ENCODE assay signal across 21 cellular contexts in genomic region chr13:63337921-63338320, GRCh38.
DNase-seq lines count a peak whose midpoint lies in the region; ATAC-seq and TF ChIP-seq lines count a peak whose summit lies in the region.
"Had no signal": no experiment of that assay in that cellular context is flagged by ENCODE, and none has a peak within 500 bp of the region (broad histone marks: within the 10 kb centered on the region; RNA-seq: fewer than 3 reads in every experiment).

No MANE protein-coding gene starts in this region.

- no peak overlapping the region for H3K27ac ChIP-seq in DND-41 (ENCODE audit: low read length)
- H3K27ac ChIP-seq: 22Rv1, A549, BLaER1 had no signal

- no peak overlapping the region for H3K4me3 ChIP-seq in DND-41 (ENCODE audit: low read depth in 1 of 2, low read length in 2 of 2)
- H3K4me3 ChIP-seq in Jurkat, Clone E6-1 (ENCODE audit: low read length), result no peak overlapping the region
- H3K4me3 ChIP-seq: A549, BLaER1 had no signal

- H3K9ac ChIP-seq in DND-41 (ENCODE audit: low read depth, low read length), result no peak overlapping the region
- H3K9ac ChIP-seq: BLaER1 had no signal

- H4K20me1 ChIP-seq in DND-41 (ENCODE audit: insufficient read depth, low read length), result no peaks in the 10 kb centered on the region
- H4K20me1 ChIP-seq: BLaER1 had no signal

- H3K36me3 ChIP-seq in DND-41 (ENCODE audit: insufficient read depth, low read length), result no peaks in the 10 kb centered on the region
- H3K36me3 ChIP-seq: BE2C, BLaER1 had no signal

- no peak overlapping the region for H3K4me3 Mint-ChIP-seq in naive thymus-derived CD8-positive, alpha-beta T cell
- H3K4me3 Mint-ChIP-seq: CD14-positive monocyte; CD4-positive, alpha-beta memory T cell; CD4-positive, CD25-positive, alpha-beta regulatory T cell; CD8-positive, alpha-beta memory T cell had no signal

- H3K4me2 ChIP-seq in DND-41 (ENCODE audit: insufficient read depth, low read length), result peak overlapping the region; percentile 6; the same call in 1 of the 2 replicates
- H3K4me2 ChIP-seq: A549, BLaER1 had no signal

- peak; percentile 87 for ATAC-seq in DND-41 (ENCODE audit: insufficient read depth, low read depth)
- no peak for ATAC-seq in naive thymus-derived CD8-positive, alpha-beta T cell
- ATAC-seq: A549 had no signal

- no peaks in the 10 kb centered on the region for H3K9me3 ChIP-seq in DND-41 (ENCODE audit: insufficient read depth, low read length, severe bottlenecking)
- H3K9me3 ChIP-seq: A549, BE2C, BLaER1 had no signal

- H3K27ac Mint-ChIP-seq in naive thymus-derived CD8-positive, alpha-beta T cell, result no peak overlapping the region
- H3K27ac Mint-ChIP-seq: CD14-positive monocyte; CD4-positive, alpha-beta memory T cell; CD4-positive, CD25-positive, alpha-beta regulatory T cell; CD8-positive, alpha-beta memory T cell had no signal

- no peaks in the 10 kb centered on the region for H3K36me3 Mint-ChIP-seq in naive thymus-derived CD8-positive, alpha-beta T cell
- H3K36me3 Mint-ChIP-seq: CD14-positive monocyte; CD4-positive, alpha-beta memory T cell; CD4-positive, CD25-positive, alpha-beta regulatory T cell had no signal

- no peak for TF ChIP-seq CTCF in DND-41 (IDR thresholded peaks at IDR 0.05; ENCODE audit: borderline replicate concordance, extremely low read depth, low read length, poor library complexity, severe bottlenecking)

- H3K27me3 ChIP-seq in DND-41 (ENCODE audit: insufficient read depth, low read length, poor library complexity), result no peaks in the 10 kb centered on the region
- H3K27me3 ChIP-seq: BE2C, BLaER1 had no signal

- POLR2A ChIA-PET in naive thymus-derived CD8-positive, alpha-beta T cell (lab: Charles Lee), result no interaction called here

- no peaks in the 10 kb centered on the region for H3K4me1 Mint-ChIP-seq in naive thymus-derived CD8-positive, alpha-beta T cell
- H3K4me1 Mint-ChIP-seq: CD14-positive monocyte; CD4-positive, alpha-beta memory T cell; CD8-positive, alpha-beta memory T cell had no signal

- H3K27me3 Mint-ChIP-seq in naive thymus-derived CD8-positive, alpha-beta T cell, result no peaks in the 10 kb centered on the region
- H3K27me3 Mint-ChIP-seq: CD4-positive, alpha-beta memory T cell; CD4-positive, CD25-positive, alpha-beta regulatory T cell; CD8-positive, alpha-beta memory T cell had no signal

- no peak overlapping the region for H2AFZ ChIP-seq in DND-41 (ENCODE audit: low read depth, low read length)

- peaks cover 28% of the 10 kb centered on the region for H3K4me1 ChIP-seq in DND-41 (ENCODE audit: insufficient read depth, low read length)
- H3K4me1 ChIP-seq: A549, BE2C, BLaER1 had no signal

- peak; percentile 73 for DNase-seq in DND-41
- peak; percentile 12 for DNase-seq in Jurkat, Clone E6-1 (ENCODE audit: low read depth, low spot score)
- DNase-seq in glomerular visceral epithelial cell (ENCODE audit: extremely low spot score), result peak; percentile 1
- no peak for DNase-seq in naive thymus-derived CD8-positive, alpha-beta T cell
- no peak for DNase-seq in NCI-H2081 (lab: John Stamatoyannopoulos, UW)
- DNase-seq in AML-193 (lab: John Stamatoyannopoulos, UW), result no peak
- DNase-seq: BE2C; C1 segment of cervical spinal cord; CD4-positive, alpha-beta memory T cell; CD4-positive, CD25-positive, alpha-beta regulatory T cell; CD8-positive, alpha-beta memory T cell; COR-L47; DMS 273 treated with DMSO at 0.1 percent for 48 hours; DMS153; DMS53; DMS79; GF-D8 had no signal

- peaks cover 6 to 30% (median 11%) of the 10 kb centered on the region in 9 donors for H3K9me3 Mint-ChIP-seq in naive thymus-derived CD8-positive, alpha-beta T cell

- no peaks in the 10 kb centered on the region for H3K79me2 ChIP-seq in DND-41 (ENCODE audit: insufficient read depth, low read length)

Comparison
In these comparisons a context has a peak if more than half of its experiments do, and no peak if none do; other contexts are left out.
1. DNase-seq: peak in DND-41 (single experiment), Jurkat, Clone E6-1 (single experiment) and glomerular visceral epithelial cell (single experiment); none in naive thymus-derived CD8-positive, alpha-beta T cell (0 of 10), NCI-H2081 (0 of 2) and AML-193 (0 of 2).